In the genomic region with DNA sequence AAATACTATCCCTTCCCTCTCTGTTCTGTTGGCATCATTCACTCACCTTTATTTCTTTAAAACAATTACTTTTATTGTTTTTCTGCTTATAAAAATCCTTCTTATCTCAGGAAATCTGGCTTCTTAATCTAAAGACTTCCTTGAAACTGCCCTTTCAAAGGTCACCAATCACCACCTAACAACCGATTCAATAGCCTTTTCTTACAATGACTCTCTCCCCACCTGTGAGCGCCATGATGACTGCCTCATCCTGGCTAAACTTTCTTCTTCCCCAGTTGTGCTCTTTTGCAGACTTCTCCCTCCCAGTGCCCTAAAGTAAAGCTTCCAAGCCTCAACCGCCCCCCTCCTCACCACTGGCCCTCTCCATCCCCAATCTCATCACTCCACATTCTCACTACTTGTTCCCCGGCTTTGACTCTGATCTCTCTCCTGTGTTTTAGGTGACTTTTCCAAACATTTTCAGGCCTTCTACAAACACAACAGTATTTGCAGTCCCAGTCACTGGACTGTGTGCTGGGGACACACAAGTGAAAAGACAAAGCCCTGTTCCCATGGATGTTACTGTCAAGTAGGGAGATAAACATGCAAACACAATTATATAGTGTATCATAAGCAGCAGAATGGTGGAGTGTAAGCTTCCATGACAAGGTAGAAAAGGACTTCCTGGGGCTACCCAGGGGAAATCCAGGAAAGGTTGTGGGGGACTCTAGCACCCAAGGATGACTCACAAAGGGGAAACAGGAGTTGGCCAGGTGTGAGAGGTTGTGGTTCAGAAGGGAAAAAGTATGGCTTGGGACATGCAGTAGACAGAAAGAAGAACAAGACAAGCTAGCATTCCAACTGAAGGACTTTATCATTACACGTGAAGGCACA, we compare ENCODE assay signal across 16 cellular contexts. TPM values are rescaled to one million over a fixed set of nuclear protein-coding genes. Genes with fewer than 3 reads are reported as not detected.
DNase-seq lines count a peak whose midpoint lies in the region; ATAC-seq, FAIRE-seq and TF ChIP-seq lines count a peak whose summit lies in the region.
"Had no signal": no experiment of that assay in that cellular context is flagged by ENCODE, and none has a peak within 500 bp of the region (broad histone marks: within the 10 kb centered on the region; RNA-seq: fewer than 3 reads in every experiment).

No MANE protein-coding gene starts in this region.

- peak overlapping the region; percentile 82 for H3K27ac Mint-ChIP-seq in Calu3 (ENCODE audit: unreplicated experiment)
- no peak overlapping the region for H3K27ac Mint-ChIP-seq in activated T-helper 1 cell treated with anti-CD3 and anti-CD28 coated beads, Interleukin-12 subunit alpha, Interleukin-12 subunit beta, Interleukin-2, Interleukin-4 antibody, amounts not matched to agents 30 ng/mL and 10 ng/mL and 1 ng/mL, durations not matched to agents 14 hours and 24 hours and 36 hours
- H3K27ac Mint-ChIP-seq: activated B cell treated with CpG ODN at 0.5 μM for 24 hours; activated naive CD8-positive, alpha-beta T cell treated with anti-CD3 and anti-CD28 coated beads, Interleukin-2, amount 10 ng/mL, durations not matched to agents 7 days and 5 days had no signal

- 72% methylated on average over 5 of the region's 5 CpGs for WGBS in mammary epithelial cell (ENCODE audit: low coverage, missing lambda C conversion rate)
- 79% methylated on average over 5 of the region's 5 CpGs for WGBS in HepG2 (ENCODE audit: low lambda C conversion rate)

- TF ChIP-seq CTCF in Calu3 (IDR thresholded peaks at IDR 0.05; ENCODE audit: unreplicated experiment) (no peak), mammary epithelial cell (conservative IDR thresholded peaks at IDR 0.05 in 1 of 2, IDR thresholded peaks at IDR 0.05 in 1 of 2; ENCODE audit: extremely low read depth in 1 of 2, insufficient read depth in 1 of 2, low read depth in 1 of 2, low read length in 2 of 2) (no peak), HepG2 (CRISPR knock-in tag; IDR thresholded peaks at IDR 0.05) (0 out of 2 replicates have a peak, but pooled peaks have one; percentile 4)

- FAIRE-seq in HepG2 (lab: Jason Lieb, UNC), result peak; percentile 4

- H3K9me3 ChIP-seq in mammary epithelial cell (replicated peaks; ENCODE audit: insufficient read depth, low read length) (no peaks in the 10 kb centered on the region), HepG2 (ENCODE audit: low read length) (no peaks in the 10 kb centered on the region)
- H3K9me3 ChIP-seq: prostate gland, vagina had no signal

- TF ChIP-seq RAD21 in HepG2 (CRISPR knock-in tag; IDR thresholded peaks at IDR 0.05), result no peak

- BruUV-seq in Calu3 (replicated peaks; lab: Mats Ljungman, UMichigan) (no TSS peak), mammary epithelial cell (replicated peaks; lab: Mats Ljungman, UMichigan) (no TSS peak), HepG2 (replicated peaks; lab: Mats Ljungman, UMichigan) (no TSS peak)

- POLR2A ChIA-PET in HepG2 (lab: Yijun Ruan, JAX), result interaction anchor here (0.7 to 1.2 kb wide), 2 partner anchors 12 to 14 kb away, joined by 3 to 4 read pairs; no protein-coding TSS in a partner anchor

- peaks cover 5% of the 10 kb centered on the region for H3K36me3 Mint-ChIP-seq in Calu3 (ENCODE audit: insufficient read depth, unreplicated experiment)
- no peaks in the 10 kb centered on the region for H3K36me3 Mint-ChIP-seq in activated T-helper 1 cell treated with anti-CD3 and anti-CD28 coated beads, Interleukin-12 subunit alpha, Interleukin-12 subunit beta, Interleukin-2, Interleukin-4 antibody, amounts not matched to agents 30 ng/mL and 10 ng/mL and 1 ng/mL, durations not matched to agents 14 hours and 24 hours and 36 hours (ENCODE audit: low read depth)
- H3K36me3 Mint-ChIP-seq: activated naive CD8-positive, alpha-beta T cell treated with anti-CD3 and anti-CD28 coated beads, Interleukin-2, amount 10 ng/mL, durations not matched to agents 7 days and 5 days had no signal

- peak overlapping the region; percentile 59 for H3K27ac ChIP-seq in mammary epithelial cell (ENCODE audit: insufficient read depth, low read depth, low read length)
- H3K27ac ChIP-seq in HepG2 (ENCODE audit: extremely low read length, insufficient read depth, low read length), result peak overlapping the region; percentile 30
- H3K27ac ChIP-seq: prostate gland, vagina had no signal

- intact Hi-C loops in Calu3 (cut with micrococcal nuclease; ENCODE audit: unreplicated experiment), result no loop called here
- intact Hi-C loops in mammary epithelial cell (cut with micrococcal nuclease), result no loop called here
- intact Hi-C loops in HepG2 (cut with micrococcal nuclease; ENCODE audit: unreplicated experiment), result no loop called here
- intact Hi-C loops in activated T-helper 1 cell treated with anti-CD3 and anti-CD28 coated beads, Interleukin-12 subunit alpha, Interleukin-12 subunit beta, Interleukin-2, Interleukin-4 antibody, amounts not matched to agents 30 ng/mL and 10 ng/mL and 1 ng/mL, durations not matched to agents 14 hours and 24 hours and 36 hours (cut with micrococcal nuclease), result no loop called here

- no peak for TF ChIP-seq POLR2A in HepG2 (IDR thresholded peaks at IDR 0.05; ENCODE audit: insufficient read depth in 1 of 2, low read depth in 2 of 2, low read length in 2 of 2)

- 0 out of 4 replicates have a peak, but pooled peaks of 1 of the 2 experiments have one; percentile 7 for TF ChIP-seq EP300 in HepG2 (IDR thresholded peaks at IDR 0.05; ENCODE audit: low read depth in 2 of 2, low read length in 2 of 2)
- TF ChIP-seq EP300 in HepG2 (CRISPR knock-in tag; IDR thresholded peaks at IDR 0.05; ENCODE audit: borderline replicate concordance), result no peak

- no peaks in the 10 kb centered on the region for H3K9me3 Mint-ChIP-seq in Calu3 (ENCODE audit: low read depth, unreplicated experiment)
- no peaks in the 10 kb centered on the region for H3K9me3 Mint-ChIP-seq in activated T-helper 1 cell treated with anti-CD3 and anti-CD28 coated beads, Interleukin-12 subunit alpha, Interleukin-12 subunit beta, Interleukin-2, Interleukin-4 antibody, amounts not matched to agents 30 ng/mL and 10 ng/mL and 1 ng/mL, durations not matched to agents 14 hours and 24 hours and 36 hours
- H3K9me3 Mint-ChIP-seq: activated B cell treated with CpG ODN at 0.5 μM for 24 hours; activated naive CD8-positive, alpha-beta T cell treated with anti-CD3 and anti-CD28 coated beads, Interleukin-2, amount 10 ng/mL, durations not matched to agents 7 days and 5 days had no signal

- in situ Hi-C loops in mammary epithelial cell (cut with MboI; ENCODE audit: low sequenced_read_pairs in 2 of 2), result no loop called here
- in situ Hi-C loops in HepG2 (cut with HindIII; ENCODE audit: extremely low pct_ligation_motif_present, low pct_unique_long_range_greater_than_20kb), result no loop called here

- peaks cover 53% of the 10 kb centered on the region for H3K4me1 Mint-ChIP-seq in Calu3 (ENCODE audit: low read depth, unreplicated experiment)
- H3K4me1 Mint-ChIP-seq in activated T-helper 1 cell treated with anti-CD3 and anti-CD28 coated beads, Interleukin-12 subunit alpha, Interleukin-12 subunit beta, Interleukin-2, Interleukin-4 antibody, amounts not matched to agents 30 ng/mL and 10 ng/mL and 1 ng/mL, durations not matched to agents 14 hours and 24 hours and 36 hours (ENCODE audit: low read depth), result peaks cover 9% of the 10 kb centered on the region
- H3K4me1 Mint-ChIP-seq: activated B cell treated with CpG ODN at 0.5 μM for 24 hours had no signal

- peaks cover 37% of the 10 kb centered on the region for H3K4me1 ChIP-seq in mammary epithelial cell (ENCODE audit: insufficient read depth, low read length)
- peaks cover 53% of the 10 kb centered on the region for H3K4me1 ChIP-seq in HepG2 (ENCODE audit: insufficient read depth, low read length)
- H3K4me1 ChIP-seq: prostate gland, vagina had no signal

- H3K4me3 Mint-ChIP-seq in Calu3 (ENCODE audit: low read depth, unreplicated experiment), result peak overlapping the region; percentile 19
- no peak overlapping the region for H3K4me3 Mint-ChIP-seq in activated T-helper 1 cell treated with anti-CD3 and anti-CD28 coated beads, Interleukin-12 subunit alpha, Interleukin-12 subunit beta, Interleukin-2, Interleukin-4 antibody, amounts not matched to agents 30 ng/mL and 10 ng/mL and 1 ng/mL, durations not matched to agents 14 hours and 24 hours and 36 hours
- H3K4me3 Mint-ChIP-seq: activated B cell treated with CpG ODN at 0.5 μM for 24 hours; activated naive CD8-positive, alpha-beta T cell treated with anti-CD3 and anti-CD28 coated beads, Interleukin-2, amount 10 ng/mL, durations not matched to agents 7 days and 5 days had no signal

- H4K20me1 ChIP-seq in mammary epithelial cell (ENCODE audit: insufficient read depth, low read length) (no peaks in the 10 kb centered on the region), HepG2 (ENCODE audit: insufficient read depth, low read length) (peaks cover 28% of the 10 kb centered on the region)

- H3K4me3 ChIP-seq in mammary epithelial cell (replicated peaks in 1 of 3; ENCODE audit: insufficient read depth in 1 of 3, low read depth in 2 of 3, low read length in 3 of 3) (no peak overlapping the region), HepG2 (replicated peaks in 1 of 3; ENCODE audit: insufficient read depth in 1 of 3, low read depth in 2 of 3, low read length in 3 of 3) (no peak overlapping the region)
- H3K4me3 ChIP-seq: prostate gland, vagina had no signal

- H3K27me3 ChIP-seq in mammary epithelial cell (ENCODE audit: insufficient read depth, low read length) (no peaks in the 10 kb centered on the region), HepG2 (ENCODE audit: control insufficient read depth in 1 of 2, insufficient read depth in 2 of 2, low read length in 2 of 2) (no peaks in the 10 kb centered on the region)
- H3K27me3 ChIP-seq: vagina had no signal

- DNase-seq in Calu3, result no peak
- peak; percentile 79 for DNase-seq in mammary epithelial cell
- DNase-seq in HepG2 (ENCODE audit: low spot score), result peak; percentile 34
- DNase-seq in NCI-H187 treated with DMSO at 0.1 percent for 48 hours (lab: John Stamatoyannopoulos, UW), result no peak
- DNase-seq in kidney glomerular epithelial cell (lab: John Stamatoyannopoulos, UW), result no peak
- no peak for DNase-seq in activated T-helper 1 cell treated with anti-CD3 and anti-CD28 coated beads, Interleukin-12 subunit alpha, Interleukin-12 subunit beta, Interleukin-2, Interleukin-4 antibody, amounts not matched to agents 30 ng/mL and 10 ng/mL and 1 ng/mL, durations not matched to agents 14 hours and 24 hours and 36 hours (ENCODE audit: low spot score)
- DNase-seq: activated B cell treated with CpG ODN at 0.5 μM for 24 hours; activated naive CD8-positive, alpha-beta T cell treated with anti-CD3 and anti-CD28 coated beads, Interleukin-2, amount 10 ng/mL, durations not matched to agents 7 days and 5 days; NCI-H2107; OCI-M1; stimulated activated CD4-positive, alpha-beta T cell treated with anti-CD3 and anti-CD28 coated beads, Interleukin-2, amount 100 ng/mL, for 48 hours had no signal

- ATAC-seq in HG03432 (IDR thresholded peaks at IDR 0.05; ENCODE audit: unreplicated experiment) (peak; percentile 49), HepG2 (peak; percentile 70), HG03097 (IDR thresholded peaks at IDR 0.05; ENCODE audit: low FRiP score, unreplicated experiment) (no peak)
- ATAC-seq: esophagus mucosa had no signal

- H3K27me3 Mint-ChIP-seq in Calu3 (ENCODE audit: unreplicated experiment), result no peaks in the 10 kb centered on the region
- peaks cover 8% of the 10 kb centered on the region for H3K27me3 Mint-ChIP-seq in activated T-helper 1 cell treated with anti-CD3 and anti-CD28 coated beads, Interleukin-12 subunit alpha, Interleukin-12 subunit beta, Interleukin-2, Interleukin-4 antibody, amounts not matched to agents 30 ng/mL and 10 ng/mL and 1 ng/mL, durations not matched to agents 14 hours and 24 hours and 36 hours (ENCODE audit: insufficient read depth)

- CTCF ChIA-PET in Calu3 (lab: Charles Lee) (interaction anchor here (1.3 kb wide), 1 partner anchor 18 kb away, joined by 4 read pairs; no protein-coding TSS in a partner anchor), mammary epithelial cell (lab: Charles Lee; ENCODE audit: low non-redundant PET) (no interaction called here), HepG2 (lab: Yijun Ruan, JAX; ENCODE audit: low intra/inter-chr PET ratio, low total read pairs) (no interaction called here)

- no peak overlapping the region for H3K9ac ChIP-seq in mammary epithelial cell (ENCODE audit: insufficient read depth, low read length)
- no peak overlapping the region for H3K9ac ChIP-seq in HepG2 (ENCODE audit: insufficient read depth, low read depth, low read length)

- no peak overlapping the region for H3K4me2 ChIP-seq in mammary epithelial cell (ENCODE audit: insufficient read depth, low read depth, low read length)
- H3K4me2 ChIP-seq in HepG2 (ENCODE audit: low read depth, low read length), result peak overlapping the region; percentile 21; the same call in 1 of the 2 replicates

- no peaks in the 10 kb centered on the region for H3K36me3 ChIP-seq in mammary epithelial cell (ENCODE audit: insufficient read depth, low read length)
- peaks cover 18 to 74% of the 10 kb centered on the region in 2 experiments for H3K36me3 ChIP-seq in HepG2 (replicated peaks in 1 of 2; ENCODE audit: control insufficient read depth in 1 of 2, insufficient read depth in 2 of 2, low read length in 2 of 2)
- H3K36me3 ChIP-seq: prostate gland, vagina had no signal

- H3K79me2 ChIP-seq in mammary epithelial cell (ENCODE audit: insufficient read depth, low read length) (peaks cover 54% of the 10 kb centered on the region), HepG2 (ENCODE audit: insufficient read depth, low read length) (peaks cover 93% of the 10 kb centered on the region)

- H2AFZ ChIP-seq in mammary epithelial cell (ENCODE audit: low read depth, low read length), result no peak overlapping the region
- H2AFZ ChIP-seq in HepG2 (ENCODE audit: low read length), result no peak overlapping the region

- dilution Hi-C loops in mammary epithelial cell (cut with HindIII; ENCODE audit: low sequenced_read_pairs), result no loop called here

RNA-seq across cellular contexts. Expression of a gene that starts 12.8 kb away (rescaled TPM):
- 26.6 and 26.8 TPM in 2 replicates for total RNA-seq in Calu3 (2022)
- 10 to 100 TPM; 28.3 to 34.7 TPM for total RNA-seq in mammary epithelial cell
- 17.8 TPM for polyA plus RNA-seq in mammary epithelial cell
- polyA minus RNA-seq in mammary epithelial cell, result 114 TPM
- total RNA-seq in HepG2 (2016; rRNA removed; fragmentation: Illumina TruSeq; extraction: Trizol), result 53.6 and 59.5 TPM in 2 replicates
- total RNA-seq in HepG2 (2016; cell fraction: cytosol; rRNA removed; fragmentation: Illumina TruSeq; extraction: Trizol; ENCODE audit: low read depth), result 19.0 and 21.3 TPM in 2 replicates
- 55.9 and 56.5 TPM in 2 replicates for total RNA-seq in HepG2 (2016; cell fraction: insoluble cytoplasmic fraction; rRNA removed; fragmentation: Illumina TruSeq; extraction: Trizol)
- total RNA-seq in HepG2 (2016; cell fraction: membrane; rRNA removed; fragmentation: Illumina TruSeq; extraction: Trizol), result 22.2 and 23.0 TPM in 2 replicates
- total RNA-seq in HepG2 (2016; cell fraction: nucleus; rRNA removed; fragmentation: Illumina TruSeq; extraction: Trizol), result 124 and 133 TPM in 2 replicates
- polyA plus RNA-seq in HepG2 (2011; rRNA removed), result 22.6 and 24.9 TPM in 2 replicates
- polyA plus RNA-seq in HepG2 (2011; cell fraction: cytosol; rRNA removed), result 11.6 and 12.3 TPM in 2 replicates
- polyA plus RNA-seq in HepG2 (2011; cell fraction: nucleus; rRNA removed), result 42.8 and 45.1 TPM in 2 replicates
- polyA plus RNA-seq in HepG2 (2012), result 23.2 and 25.7 TPM in 2 replicates
- 3.5 and 3.8 TPM in 2 replicates for polyA plus RNA-seq in HepG2 (2016; cell fraction: cytosol; fragmentation: Illumina TruSeq; extraction: Trizol; ENCODE audit: low read depth)
- polyA plus RNA-seq in HepG2 (2016; cell fraction: insoluble cytoplasmic fraction; fragmentation: Illumina TruSeq; extraction: Trizol; ENCODE audit: low read depth), result 20.6 and 26.3 TPM in 2 replicates
- polyA plus RNA-seq in HepG2 (2016; cell fraction: membrane; fragmentation: Illumina TruSeq; extraction: Trizol; ENCODE audit: low read depth), result 6.4 and 7.5 TPM in 2 replicates
- polyA plus RNA-seq in HepG2 (2016; cell fraction: nucleus; fragmentation: Illumina TruSeq; extraction: Trizol; ENCODE audit: insufficient read depth, low read depth), result 67.3 and 71.2 TPM in 2 replicates
- 4.6 and 265 TPM in 2 replicates for polyA minus RNA-seq in HepG2 (2011; rRNA and poly(A)+ RNA removed; ENCODE audit: low replicate concordance)
- polyA minus RNA-seq in HepG2 (2011; cell fraction: cytosol; rRNA and poly(A)+ RNA removed), result 58.2 and 64.4 TPM in 2 replicates
- 179 and 208 TPM in 2 replicates for polyA minus RNA-seq in HepG2 (2011; cell fraction: nucleus; rRNA and poly(A)+ RNA removed)
- 0.49 and 0.86 TPM in 2 replicates for total RNA-seq in activated T-helper 1 cell treated with anti-CD3 and anti-CD28 coated beads, Interleukin-12 subunit alpha, Interleukin-12 subunit beta, Interleukin-2, Interleukin-4 antibody, amounts not matched to agents 30 ng/mL and 10 ng/mL and 1 ng/mL, durations not matched to agents 14 hours and 24 hours and 36 hours

Comparison
In these comparisons a context has a peak if more than half of its experiments do, and no peak if none do; other contexts are left out.
1. DNase-seq: peak in mammary epithelial cell (single experiment) and HepG2 (single experiment); none in Calu3 (single experiment), NCI-H187 treated with DMSO at 0.1 percent for 48 hours (single experiment), kidney glomerular epithelial cell (single experiment) and activated T-helper 1 cell treated with anti-CD3 and anti-CD28 coated beads, Interleukin-12 subunit alpha, Interleukin-12 subunit beta, Interleukin-2, Interleukin-4 antibody, amounts not matched to agents 30 ng/mL and 10 ng/mL and 1 ng/mL, durations not matched to agents 14 hours and 24 hours and 36 hours (single experiment).
2. RNA of a gene that starts 12.8 kb away (total RNA-seq): 19.0 to 133 TPM in HepG2, 28.3 to 34.7 TPM in mammary epithelial cell and 26.6 to 26.8 TPM in Calu3; 0.49 to 0.86 TPM in activated T-helper 1 cell treated with anti-CD3 and anti-CD28 coated beads, Interleukin-12 subunit alpha, Interleukin-12 subunit beta, Interleukin-2, Interleukin-4 antibody, amounts not matched to agents 30 ng/mL and 10 ng/mL and 1 ng/mL, durations not matched to agents 14 hours and 24 hours and 36 hours; every median in the first group is over 10 times any median in the second.